In the genomic region with DNA sequence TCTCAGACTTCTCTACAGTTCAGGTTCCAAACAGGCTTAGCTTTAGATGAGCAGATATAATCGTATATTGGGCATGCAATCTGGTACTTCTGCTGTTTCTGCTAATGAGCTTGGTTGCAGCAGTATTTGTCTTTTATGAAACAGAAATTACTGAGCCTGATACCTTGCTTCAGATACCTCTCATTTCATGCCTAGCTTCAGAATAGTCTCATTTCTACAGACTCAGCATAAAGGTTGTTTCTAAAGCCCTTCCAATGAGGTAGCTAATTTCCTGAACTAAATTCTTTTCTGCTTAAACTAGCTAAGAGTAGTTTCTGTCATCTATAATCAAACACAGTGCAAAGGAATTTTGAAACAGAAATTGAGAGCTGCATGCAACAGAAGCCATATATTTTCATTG, we compare ENCODE assay signal across 1 cellular context.
TF ChIP-seq lines count a peak whose summit lies in the region.

No MANE protein-coding gene starts in this region.

TF ChIP-seq in GM23338, 12 proteins besides CTCF, POLR2A, EP300 and RAD21 (continued from another document):
- TF ChIP-seq, protein P1, sequence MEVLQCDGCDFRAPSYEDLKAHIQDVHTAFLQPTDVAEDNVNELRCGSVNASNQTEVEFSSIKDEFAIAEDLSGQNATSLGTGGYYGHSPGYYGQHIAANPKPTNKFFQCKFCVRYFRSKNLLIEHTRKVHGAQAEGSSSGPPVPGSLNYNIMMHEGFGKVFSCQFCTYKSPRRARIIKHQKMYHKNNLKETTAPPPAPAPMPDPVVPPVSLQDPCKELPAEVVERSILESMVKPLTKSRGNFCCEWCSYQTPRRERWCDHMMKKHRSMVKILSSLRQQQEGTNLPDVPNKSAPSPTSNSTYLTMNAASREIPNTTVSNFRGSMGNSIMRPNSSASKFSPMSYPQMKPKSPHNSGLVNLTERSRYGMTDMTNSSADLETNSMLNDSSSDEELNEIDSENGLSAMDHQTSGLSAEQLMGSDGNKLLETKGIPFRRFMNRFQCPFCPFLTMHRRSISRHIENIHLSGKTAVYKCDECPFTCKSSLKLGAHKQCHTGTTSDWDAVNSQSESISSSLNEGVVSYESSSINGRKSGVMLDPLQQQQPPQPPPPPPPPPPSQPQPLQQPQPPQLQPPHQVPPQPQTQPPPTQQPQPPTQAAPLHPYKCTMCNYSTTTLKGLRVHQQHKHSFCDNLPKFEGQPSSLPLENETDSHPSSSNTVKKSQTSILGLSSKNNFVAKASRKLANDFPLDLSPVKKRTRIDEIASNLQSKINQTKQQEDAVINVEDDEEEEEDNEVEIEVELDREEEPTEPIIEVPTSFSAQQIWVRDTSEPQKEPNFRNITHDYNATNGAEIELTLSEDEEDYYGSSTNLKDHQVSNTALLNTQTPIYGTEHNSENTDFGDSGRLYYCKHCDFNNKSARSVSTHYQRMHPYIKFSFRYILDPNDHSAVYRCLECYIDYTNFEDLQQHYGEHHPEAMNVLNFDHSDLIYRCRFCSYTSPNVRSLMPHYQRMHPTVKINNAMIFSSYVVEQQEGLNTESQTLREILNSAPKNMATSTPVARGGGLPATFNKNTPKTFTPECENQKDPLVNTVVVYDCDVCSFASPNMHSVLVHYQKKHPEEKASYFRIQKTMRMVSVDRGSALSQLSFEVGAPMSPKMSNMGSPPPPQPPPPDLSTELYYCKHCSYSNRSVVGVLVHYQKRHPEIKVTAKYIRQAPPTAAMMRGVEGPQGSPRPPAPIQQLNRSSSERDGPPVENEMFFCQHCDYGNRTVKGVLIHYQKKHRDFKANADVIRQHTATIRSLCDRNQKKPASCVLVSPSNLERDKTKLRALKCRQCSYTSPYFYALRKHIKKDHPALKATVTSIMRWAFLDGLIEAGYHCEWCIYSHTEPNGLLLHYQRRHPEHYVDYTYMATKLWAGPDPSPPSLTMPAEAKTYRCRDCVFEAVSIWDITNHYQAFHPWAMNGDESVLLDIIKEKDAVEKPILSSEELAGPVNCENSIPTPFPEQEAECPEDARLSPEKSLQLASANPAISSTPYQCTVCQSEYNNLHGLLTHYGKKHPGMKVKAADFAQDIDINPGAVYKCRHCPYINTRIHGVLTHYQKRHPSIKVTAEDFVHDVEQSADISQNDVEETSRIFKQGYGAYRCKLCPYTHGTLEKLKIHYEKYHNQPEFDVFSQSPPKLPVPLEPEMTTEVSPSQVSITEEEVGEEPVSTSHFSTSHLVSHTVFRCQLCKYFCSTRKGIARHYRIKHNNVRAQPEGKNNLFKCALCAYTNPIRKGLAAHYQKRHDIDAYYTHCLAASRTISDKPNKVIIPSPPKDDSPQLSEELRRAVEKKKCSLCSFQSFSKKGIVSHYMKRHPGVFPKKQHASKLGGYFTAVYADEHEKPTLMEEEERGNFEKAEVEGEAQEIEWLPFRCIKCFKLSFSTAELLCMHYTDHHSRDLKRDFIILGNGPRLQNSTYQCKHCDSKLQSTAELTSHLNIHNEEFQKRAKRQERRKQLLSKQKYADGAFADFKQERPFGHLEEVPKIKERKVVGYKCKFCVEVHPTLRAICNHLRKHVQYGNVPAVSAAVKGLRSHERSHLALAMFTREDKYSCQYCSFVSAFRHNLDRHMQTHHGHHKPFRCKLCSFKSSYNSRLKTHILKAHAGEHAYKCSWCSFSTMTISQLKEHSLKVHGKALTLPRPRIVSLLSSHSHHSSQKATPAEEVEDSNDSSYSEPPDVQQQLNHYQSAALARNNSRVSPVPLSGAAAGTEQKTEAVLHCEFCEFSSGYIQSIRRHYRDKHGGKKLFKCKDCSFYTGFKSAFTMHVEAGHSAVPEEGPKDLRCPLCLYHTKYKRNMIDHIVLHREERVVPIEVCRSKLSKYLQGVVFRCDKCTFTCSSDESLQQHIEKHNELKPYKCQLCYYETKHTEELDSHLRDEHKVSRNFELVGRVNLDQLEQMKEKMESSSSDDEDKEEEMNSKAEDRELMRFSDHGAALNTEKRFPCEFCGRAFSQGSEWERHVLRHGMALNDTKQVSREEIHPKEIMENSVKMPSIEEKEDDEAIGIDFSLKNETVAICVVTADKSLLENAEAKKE (CRISPR knock-in tag; IDR thresholded peaks at IDR 0.05), result no peak
- TF ChIP-seq JUNB (IDR thresholded peaks at IDR 0.05; ENCODE audit: unreplicated experiment), result no peak
- no peak for TF ChIP-seq CREB1 (CRISPR knock-in tag; IDR thresholded peaks at IDR 0.05; ENCODE audit: low read depth)
- TF ChIP-seq POLR2AphosphoS5 (IDR thresholded peaks at IDR 0.05; ENCODE audit: low read depth), result no peak
- TF ChIP-seq STAT1 (IDR thresholded peaks at IDR 0.05; ENCODE audit: unreplicated experiment), result no peak
- TF ChIP-seq ZNF114 (CRISPR knock-in tag; IDR thresholded peaks at IDR 0.05), result no peak
- no peak for TF ChIP-seq EZH2phosphoT487 (IDR thresholded peaks at IDR 0.05; ENCODE audit: unreplicated experiment)
- TF ChIP-seq, protein P2, sequence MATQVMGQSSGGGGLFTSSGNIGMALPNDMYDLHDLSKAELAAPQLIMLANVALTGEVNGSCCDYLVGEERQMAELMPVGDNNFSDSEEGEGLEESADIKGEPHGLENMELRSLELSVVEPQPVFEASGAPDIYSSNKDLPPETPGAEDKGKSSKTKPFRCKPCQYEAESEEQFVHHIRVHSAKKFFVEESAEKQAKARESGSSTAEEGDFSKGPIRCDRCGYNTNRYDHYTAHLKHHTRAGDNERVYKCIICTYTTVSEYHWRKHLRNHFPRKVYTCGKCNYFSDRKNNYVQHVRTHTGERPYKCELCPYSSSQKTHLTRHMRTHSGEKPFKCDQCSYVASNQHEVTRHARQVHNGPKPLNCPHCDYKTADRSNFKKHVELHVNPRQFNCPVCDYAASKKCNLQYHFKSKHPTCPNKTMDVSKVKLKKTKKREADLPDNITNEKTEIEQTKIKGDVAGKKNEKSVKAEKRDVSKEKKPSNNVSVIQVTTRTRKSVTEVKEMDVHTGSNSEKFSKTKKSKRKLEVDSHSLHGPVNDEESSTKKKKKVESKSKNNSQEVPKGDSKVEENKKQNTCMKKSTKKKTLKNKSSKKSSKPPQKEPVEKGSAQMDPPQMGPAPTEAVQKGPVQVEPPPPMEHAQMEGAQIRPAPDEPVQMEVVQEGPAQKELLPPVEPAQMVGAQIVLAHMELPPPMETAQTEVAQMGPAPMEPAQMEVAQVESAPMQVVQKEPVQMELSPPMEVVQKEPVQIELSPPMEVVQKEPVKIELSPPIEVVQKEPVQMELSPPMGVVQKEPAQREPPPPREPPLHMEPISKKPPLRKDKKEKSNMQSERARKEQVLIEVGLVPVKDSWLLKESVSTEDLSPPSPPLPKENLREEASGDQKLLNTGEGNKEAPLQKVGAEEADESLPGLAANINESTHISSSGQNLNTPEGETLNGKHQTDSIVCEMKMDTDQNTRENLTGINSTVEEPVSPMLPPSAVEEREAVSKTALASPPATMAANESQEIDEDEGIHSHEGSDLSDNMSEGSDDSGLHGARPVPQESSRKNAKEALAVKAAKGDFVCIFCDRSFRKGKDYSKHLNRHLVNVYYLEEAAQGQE (IDR thresholded peaks at IDR 0.05; ENCODE audit: unreplicated experiment), result no peak
- no peak for TF ChIP-seq NANOG (IDR thresholded peaks at IDR 0.05; ENCODE audit: borderline replicate concordance)
- TF ChIP-seq, protein P3, sequence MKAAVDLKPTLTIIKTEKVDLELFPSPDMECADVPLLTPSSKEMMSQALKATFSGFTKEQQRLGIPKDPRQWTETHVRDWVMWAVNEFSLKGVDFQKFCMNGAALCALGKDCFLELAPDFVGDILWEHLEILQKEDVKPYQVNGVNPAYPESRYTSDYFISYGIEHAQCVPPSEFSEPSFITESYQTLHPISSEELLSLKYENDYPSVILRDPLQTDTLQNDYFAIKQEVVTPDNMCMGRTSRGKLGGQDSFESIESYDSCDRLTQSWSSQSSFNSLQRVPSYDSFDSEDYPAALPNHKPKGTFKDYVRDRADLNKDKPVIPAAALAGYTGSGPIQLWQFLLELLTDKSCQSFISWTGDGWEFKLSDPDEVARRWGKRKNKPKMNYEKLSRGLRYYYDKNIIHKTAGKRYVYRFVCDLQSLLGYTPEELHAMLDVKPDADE (IDR thresholded peaks at IDR 0.05), result no peak
